Comparison of ENCODE assay signal across 8 cellular contexts in genomic region chr5:40834849-40835787, GRCh38. TPM values are rescaled to one million over a fixed set of nuclear protein-coding genes. Genes with fewer than 3 reads are reported as not detected.
DNase-seq lines count a peak whose midpoint lies in the region; ATAC-seq and TF ChIP-seq lines count a peak whose summit lies in the region.

TSS of gene RPL37 (minus strand) at chr5:40835222. CDS start at chr5:40835185, 37 bp downstream.

- intact Hi-C loops in CD8-positive, alpha-beta T cell (cut with DNase I, micrococcal nuclease), result loop anchor here (1.0 to 10.0 kb wide), 10 partner anchors 37 to 1760 kb away; partner anchors contain the start of genes PRKAA1 (in 2 of the 2), FBXO4 (in 1 of the 2), PTGER4 (in 1 of the 2) and RICTOR (in 1 of the 2)

- peaks cover 39% of the 10 kb centered on the region for H3K36me3 ChIP-seq in CD8-positive, alpha-beta T cell (ENCODE audit: insufficient read depth, low read length)
- peaks cover 17 to 23% of the 10 kb centered on the region in 2 donors for H3K36me3 ChIP-seq in lung (ENCODE audit: control insufficient read depth in 2 of 2, insufficient read depth in 2 of 2, low read length in 2 of 2)

- H3K9me3 ChIP-seq in CD8-positive, alpha-beta T cell (ENCODE audit: low read length), result no peaks in the 10 kb centered on the region
- no peaks in the 10 kb centered on the region for H3K9me3 ChIP-seq in lung (ENCODE audit: control insufficient read depth in 2 of 2, insufficient read depth in 1 of 2, low read length in 1 of 2)

- H3K4me3 ChIP-seq in CD8-positive, alpha-beta T cell (ENCODE audit: low read depth, low read length), result peak within 1 kb of the TSS; percentile 94
- peak within 1 kb of the TSS; percentile 86 for H3K4me3 ChIP-seq in lung

- 4 to 6% methylated on average over 61 of the region's 61 CpGs for WGBS in lung, 2 donors

- peak within 1 kb of the TSS; percentile 99 for H3K27ac ChIP-seq in CD8-positive, alpha-beta T cell (ENCODE audit: low read depth, low read length)
- H3K27ac ChIP-seq in lung (ENCODE audit: low read depth in 1 of 2, low read length in 1 of 2), result peak within 1 kb of the TSS; percentile 96 to 97

- H3K27me3 ChIP-seq in CD8-positive, alpha-beta T cell (ENCODE audit: insufficient read depth, low read length), result no peaks in the 10 kb centered on the region
- no peaks in the 10 kb centered on the region for H3K27me3 ChIP-seq in lung (ENCODE audit: control insufficient read depth, insufficient read depth)

- peak within 1 kb of the TSS; percentile 98 for H3K27ac Mint-ChIP-seq in CD8-positive, alpha-beta T cell

- H3K4me1 ChIP-seq in CD8-positive, alpha-beta T cell (ENCODE audit: insufficient read depth, low read length), result peaks cover 20% of the 10 kb centered on the region
- peaks cover 2 to 6% of the 10 kb centered on the region in 2 donors for H3K4me1 ChIP-seq in lung (ENCODE audit: control insufficient read depth in 2 of 2, insufficient read depth in 2 of 2, low read length in 2 of 2)

- peak; percentile 84 for ATAC-seq in CD8-positive, alpha-beta T cell
- ATAC-seq in GM19467 (IDR thresholded peaks at IDR 0.05; ENCODE audit: unreplicated experiment) (peak; percentile 96), lung (ENCODE audit: insufficient read depth, low FRiP score) (peak; percentile 98)

- CTCF ChIA-PET in CD8-positive, alpha-beta T cell (lab: Charles Lee), result interaction anchor here (1.0 kb wide), 1 partner anchor 80 kb away, joined by 3 read pairs; no protein-coding TSS in a partner anchor

- DNase-seq in CD8-positive, alpha-beta T cell, result peak; percentile 81 to 93 (median 87)
- DNase-seq in HS-27A (ENCODE audit: low read depth) (peak; percentile 95), NK-92 (lab: John Stamatoyannopoulos, UW; ENCODE audit: unreplicated experiment) (peak; percentile 31), lung (ENCODE audit: low spot score) (peak; percentile 96)
- peak; percentile 74 to 78 for DNase-seq in activated CD8-positive, alpha-beta memory T cell treated with anti-CD3 and anti-CD28 coated beads for 1 hour (ENCODE audit: extremely low read depth in 1 of 2, low read depth in 1 of 2)
- DNase-seq in effector CD4-positive, alpha-beta T cell, result peak; percentile 84
- DNase-seq in stimulated activated CD4-positive, alpha-beta T cell treated with anti-CD3 and anti-CD28 coated beads, TNF-alpha, amount 100 ng/mL, for 4 hours (ENCODE audit: low read depth in 3 of 3), result peak; percentile 71 to 83 (median 82)

- H3K4me3 Mint-ChIP-seq in CD8-positive, alpha-beta T cell, result peak within 1 kb of the TSS; percentile 97

- no peak for TF ChIP-seq CTCF in CD8-positive, alpha-beta T cell (IDR thresholded peaks at IDR 0.05)
- TF ChIP-seq CTCF in lung (IDR thresholded peaks at IDR 0.05; ENCODE audit: control extremely low read depth, extremely low read depth), result no peak

- POLR2A ChIA-PET in CD8-positive, alpha-beta T cell (lab: Charles Lee), result interaction anchor here (0.6 to 2.0 kb wide), 5 partner anchors 24 to 1069 kb away, joined by 3 to 4 read pairs (median 3); partner anchors contain the start of gene RIMOC1

- H3K9me3 Mint-ChIP-seq in CD8-positive, alpha-beta T cell, result peaks cover 2% of the 10 kb centered on the region

- no peaks in the 10 kb centered on the region for H3K27me3 Mint-ChIP-seq in CD8-positive, alpha-beta T cell (ENCODE audit: low read depth)

- H3K36me3 Mint-ChIP-seq in CD8-positive, alpha-beta T cell, result peaks cover 52% of the 10 kb centered on the region

- H3K4me1 Mint-ChIP-seq in CD8-positive, alpha-beta T cell (ENCODE audit: low read depth), result peaks cover 45% of the 10 kb centered on the region

RNA-seq across cellular contexts. Expression of gene RPL37, which starts in this region (rescaled TPM):
- 1,000 to 10,000 TPM; 2,804 to 2,873 TPM for total RNA-seq in CD8-positive, alpha-beta T cell
- total RNA-seq in lung, result 1,000 to 10,000 TPM in 1 of 2 donors, 100 to 1,000 TPM in 1; 881 to 1,654 TPM
- 1,000 to 10,000 TPM in 1 of 2 donors, 100 to 1,000 TPM in 1; 886 to 2,683 TPM for polyA plus RNA-seq in lung

Comparison
In these comparisons a context has a peak if more than half of its experiments do, and no peak if none do; other contexts are left out.
1. Peak in every context shown above with its lines: DNase-seq, ATAC-seq, H3K4me3 ChIP-seq and H3K27ac ChIP-seq.
2. DNase-seq: peak in every context shown above with its lines; median percentile 96 in lung; 95 in HS-27A; 87 in CD8-positive, alpha-beta T cell; 84 in effector CD4-positive, alpha-beta T cell; 82 in stimulated activated CD4-positive, alpha-beta T cell treated with anti-CD3 and anti-CD28 coated beads, TNF-alpha, amount 100 ng/mL, for 4 hours; 76 in activated CD8-positive, alpha-beta memory T cell treated with anti-CD3 and anti-CD28 coated beads for 1 hour; 31 in NK-92.